In genomic region chr4:70239497-70239896, GRCh38 we compare ENCODE assay signal across 10 cellular contexts. TPM values are rescaled to one million over a fixed set of nuclear protein-coding genes. Genes with fewer than 3 reads are reported as not detected.
"Had no signal": no experiment of that assay in that cellular context is flagged by ENCODE, and none has a peak within 500 bp of the region (broad histone marks: within the 10 kb centered on the region; RNA-seq: fewer than 3 reads in every experiment).

No MANE protein-coding gene starts in this region.

- H3K9me3 Mint-ChIP-seq: GM23338, H9 had no signal

- H3K4me3 ChIP-seq: GM23338, K562 had no signal

- H3K4me1 Mint-ChIP-seq: GM23338, H9 had no signal

- FAIRE-seq: H1, H54, K562 had no signal

- H3K4me2 ChIP-seq: GM23338 had no signal

- H3K27ac ChIP-seq: HL-60 had no signal

- H3K27ac Mint-ChIP-seq: GM23338, H9 had no signal

- ATAC-seq: GM23338, K562 had no signal

- DNase-seq: H9, HCEC 1CT, KG1 had no signal

- H3K4me3 Mint-ChIP-seq: GM23338, H9 had no signal

RNA-seq across cellular contexts. Expression of gene CSN3, which starts 2.9 kb away (rescaled TPM):
- total RNA-seq: GM23338, H1, H9, HT1080, IMR-90, K562 had no signal
- polyA plus RNA-seq: GM23338, H1, IMR-90, K562 had no signal

RNA-seq across cellular contexts. Expression of gene FDCSP, which starts 13.6 kb away (rescaled TPM):
- total RNA-seq: GM23338, H1, H9, HT1080, IMR-90, K562 had no signal
- polyA plus RNA-seq: GM23338, H1, IMR-90, K562 had no signal

RNA-seq across cellular contexts. Expression of gene ODAM, which starts 44.0 kb away (rescaled TPM):
- total RNA-seq: GM23338, H1, H9, HT1080, IMR-90, K562 had no signal
- polyA plus RNA-seq: GM23338, IMR-90, K562 had no signal
